ENCODE assay signal across 9 cellular contexts in the genomic region with DNA sequence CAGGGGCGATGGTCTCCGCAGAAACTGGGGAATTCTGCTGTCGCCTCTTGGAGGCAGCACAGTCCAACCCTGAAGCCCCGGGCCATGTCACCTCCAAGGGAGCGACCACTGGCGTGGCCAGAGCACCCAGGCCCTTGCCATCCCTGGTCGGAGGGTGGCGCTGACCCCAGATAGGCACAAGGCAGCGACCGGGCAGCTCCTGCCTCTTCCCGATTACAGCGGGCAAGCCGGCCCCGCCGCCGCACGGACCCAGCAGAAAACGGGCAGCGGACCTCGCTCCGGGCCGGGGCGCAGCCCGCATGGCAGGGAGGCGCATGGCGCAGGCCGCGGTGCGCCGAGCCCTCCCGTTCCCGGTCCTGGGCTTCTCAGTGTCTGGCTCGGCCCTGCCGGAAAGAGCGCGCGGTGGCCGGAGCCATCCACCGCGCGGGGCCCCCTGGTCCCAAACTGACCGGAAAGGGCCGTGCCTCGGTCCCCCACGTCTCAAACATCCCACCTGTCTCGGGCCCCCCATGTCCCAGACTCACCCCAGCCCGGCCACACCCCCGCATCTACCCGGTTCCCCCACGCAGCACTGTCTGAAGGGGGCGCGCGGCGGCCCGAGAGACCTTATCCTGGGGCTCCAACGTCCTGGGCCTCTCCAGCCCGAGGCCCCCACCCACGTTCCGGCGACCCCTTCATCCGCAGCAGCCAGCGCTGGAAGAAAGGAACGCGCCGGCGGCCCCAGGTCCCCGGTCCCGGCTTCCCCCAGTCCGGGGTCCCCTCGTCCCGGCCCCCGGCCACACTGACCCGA. TPM values are rescaled to one million over a fixed set of nuclear protein-coding genes. Genes with fewer than 3 reads are reported as not detected.
DNase-seq lines count a peak whose midpoint lies in the region; ATAC-seq and TF ChIP-seq lines count a peak whose summit lies in the region.
"Had no signal": no experiment of that assay in that cellular context is flagged by ENCODE, and none has a peak within 500 bp of the region (broad histone marks: within the 10 kb centered on the region; RNA-seq: fewer than 3 reads in every experiment).

No MANE protein-coding gene starts in this region.

- H3K9ac ChIP-seq in IMR-90 (ENCODE audit: low read depth, low read length): peak overlapping the region; percentile 9; the same call in 1 of the 2 replicates
- peak overlapping the region; percentile 25 for H3K9ac ChIP-seq in trophoblast cell (ENCODE audit: low read length)
- no peak overlapping the region for H3K9ac ChIP-seq in Karpas-422 (ENCODE audit: low read length)

- H4K12ac ChIP-seq in trophoblast cell (ENCODE audit: low read depth, low read length): no peak overlapping the region

- no peak overlapping the region for H2BK120ac ChIP-seq in IMR-90 (ENCODE audit: low read depth, low read length)
- H2BK120ac ChIP-seq in trophoblast cell (ENCODE audit: insufficient read depth, low read length, poor library complexity): no peak overlapping the region

- H3K36me3 ChIP-seq in IMR-90 (ENCODE audit: control insufficient read depth, insufficient read depth, low read length) (peaks cover 15% of the 10 kb centered on the region; the same call in 1 of the 2 replicates), trophoblast cell (ENCODE audit: control insufficient read depth in 1 of 2, insufficient read depth in 2 of 2, low read length in 2 of 2) (peaks cover 10 to 17% of the 10 kb centered on the region in 2 experiments), Karpas-422 (ENCODE audit: insufficient read depth, low read length) (no peaks in the 10 kb centered on the region)

- H3K9me3 ChIP-seq in IMR-90 (ENCODE audit: control insufficient read depth, insufficient read depth, low read length) (no peaks in the 10 kb centered on the region), trophoblast cell (ENCODE audit: insufficient read depth, low read depth, low read length) (peaks cover 6% of the 10 kb centered on the region), Karpas-422 (ENCODE audit: low read length) (no peaks in the 10 kb centered on the region)

- POLR2A ChIA-PET in IMR-90 (lab: Charles Lee; ENCODE audit: unreplicated experiment): no interaction called here

- DNase-seq in D341Med (ENCODE audit: low spot score) (peak; percentile 80), IMR-90 (no peak), globus pallidus (ENCODE audit: low spot score) (peak; percentile 67), trophoblast cell (peak in 1 of 2 donors; percentile 35), Karpas-422 (no peak)
- no peak for DNase-seq in activated effector memory CD4-positive, alpha-beta T cell treated with anti-CD3 and anti-CD28 coated beads, Interleukin-2, amount 50 U/mL, for 16 hours

- ATAC-seq in IMR-90 (ENCODE audit: low read depth): peak; percentile 59
- no peak for ATAC-seq in HG03439 (IDR thresholded peaks at IDR 0.05; ENCODE audit: unreplicated experiment)

- H4K5ac ChIP-seq in IMR-90 (ENCODE audit: low read depth, low read length): no peak overlapping the region

- WGBS in IMR-90 (ENCODE audit: extremely low coverage in 2 of 2, insufficient read length in 1 of 2), 2 experiments: 1% methylated on average over 28 of the region's 73 CpGs; no CpG with 5 or more reads in 1 of the 2 experiments
- WGBS in trophoblast cell (ENCODE audit: extremely low coverage, insufficient coverage, insufficient read length): no CpG with 5 or more reads among the region's 73 CpGs

- H3K14ac ChIP-seq in IMR-90 (replicated peaks; ENCODE audit: low read depth, low read length) (no peak overlapping the region), trophoblast cell (ENCODE audit: low read length) (peak overlapping the region; percentile 27)

- H3K18ac ChIP-seq in IMR-90 (ENCODE audit: low read depth, low read length): no peak overlapping the region
- H3K18ac ChIP-seq in trophoblast cell (ENCODE audit: low read length): no peak overlapping the region

- H3K9me1 ChIP-seq in IMR-90 (ENCODE audit: insufficient read depth, low read length): no peaks in the 10 kb centered on the region

- BruUV-seq in IMR-90 (replicated peaks; lab: Mats Ljungman, UMichigan): no TSS peak

- no peak overlapping the region for H3K23ac ChIP-seq in IMR-90 (ENCODE audit: low read depth, low read length)
- no peak overlapping the region for H3K23ac ChIP-seq in trophoblast cell (ENCODE audit: low read length)

- CTCF ChIA-PET in IMR-90 (lab: Yijun Ruan, JAX): interaction anchor here (0.6 to 1.0 kb wide), 3 partner anchors 28 to 101 kb away, joined by 3 read pairs; no protein-coding TSS in a partner anchor

- in situ Hi-C loops in IMR-90 (cut with MboI; ENCODE audit: low sequenced_read_pairs): no loop called here

- no peak overlapping the region for H2BK12ac ChIP-seq in trophoblast cell (ENCODE audit: low read length)

- dilution Hi-C loops in IMR-90 (cut with HindIII; ENCODE audit: low sequenced_read_pairs, unreplicated experiment): no loop called here

- TF ChIP-seq POLR2A in IMR-90 (IDR thresholded peaks at IDR 0.05; ENCODE audit: low read depth, low read length): no peak

- H3K56ac ChIP-seq in IMR-90 (ENCODE audit: extremely low read depth, insufficient read depth, low read length): no peak overlapping the region

- H3K4me3 ChIP-seq in IMR-90 (ENCODE audit: insufficient read depth, low read depth, low read length) (peak overlapping the region; percentile 47), WI38 (ENCODE audit: low read depth, low read length) (peak overlapping the region; percentile 50), trophoblast cell (ENCODE audit: low read depth, low read length) (peak overlapping the region; percentile 66), Karpas-422 (ENCODE audit: low read length) (no peak overlapping the region)

- H3K4ac ChIP-seq in IMR-90 (ENCODE audit: low read depth, low read length) (no peak overlapping the region), trophoblast cell (ENCODE audit: low read depth, low read length) (no peak overlapping the region)

- no peaks in the 10 kb centered on the region for H3K9me2 ChIP-seq in Karpas-422 (replicated peaks; ENCODE audit: insufficient read depth, low read length)

- peak; percentile 36 for TF ChIP-seq CTCF in IMR-90 (conservative IDR thresholded peaks at IDR 0.05; ENCODE audit: low read depth, low read length)
- TF ChIP-seq CTCF in WI38 (IDR thresholded peaks at IDR 0.05; ENCODE audit: low read depth, low read length): peak; percentile 8; the same call in 1 of the 2 replicates

- intact Hi-C loops in IMR-90 (cut with micrococcal nuclease): no loop called here

- H4K8ac ChIP-seq in IMR-90 (ENCODE audit: low read depth in 2 of 2, low read length in 2 of 2) (no peak overlapping the region), trophoblast cell (ENCODE audit: low read depth, low read length) (no peak overlapping the region)

- no peak overlapping the region for H2AK5ac ChIP-seq in IMR-90 (ENCODE audit: low read depth, low read length)
- no peak overlapping the region for H2AK5ac ChIP-seq in trophoblast cell (ENCODE audit: low read length)

- no peak overlapping the region for H2BK15ac ChIP-seq in IMR-90 (ENCODE audit: low read depth, low read length)

- peaks cover 7% of the 10 kb centered on the region; the same call in 1 of the 2 replicates for H3K27me3 ChIP-seq in IMR-90 (ENCODE audit: control insufficient read depth, insufficient read depth, low read length)
- H3K27me3 ChIP-seq in trophoblast cell (ENCODE audit: insufficient read depth, low read length): peaks cover 6% of the 10 kb centered on the region
- H3K27me3 ChIP-seq in Karpas-422 (ENCODE audit: low read length): no peaks in the 10 kb centered on the region

- H3K79me2 ChIP-seq in trophoblast cell (ENCODE audit: control insufficient read depth, insufficient read depth, low read length, poor library complexity) (no peaks in the 10 kb centered on the region), Karpas-422 (ENCODE audit: low read length) (no peaks in the 10 kb centered on the region)

- peak; percentile 26; the same call in 1 of the 2 replicates for TF ChIP-seq RAD21 in IMR-90 (IDR thresholded peaks at IDR 0.05; ENCODE audit: low read length)

- H2BK20ac ChIP-seq in IMR-90 (ENCODE audit: low read depth, low read length): no peak overlapping the region

- H3K4me1 ChIP-seq in IMR-90 (ENCODE audit: control insufficient read depth, insufficient read depth, low read length): peaks cover 8% of the 10 kb centered on the region; the same call in 1 of the 2 replicates
- peaks cover 7 to 11% of the 10 kb centered on the region in 2 experiments for H3K4me1 ChIP-seq in trophoblast cell (ENCODE audit: control insufficient read depth in 1 of 2, insufficient read depth in 2 of 2, low read length in 2 of 2)
- no peaks in the 10 kb centered on the region for H3K4me1 ChIP-seq in Karpas-422 (ENCODE audit: low read length)

- H4K20me1 ChIP-seq in IMR-90 (ENCODE audit: insufficient read depth, low read length): peaks cover 19% of the 10 kb centered on the region
- no peaks in the 10 kb centered on the region for H4K20me1 ChIP-seq in Karpas-422 (ENCODE audit: insufficient read depth, low read depth, low read length)

- H2BK5ac ChIP-seq in IMR-90 (ENCODE audit: low read depth, low read length, poor library complexity, severe bottlenecking): no peak overlapping the region
- no peak overlapping the region for H2BK5ac ChIP-seq in trophoblast cell (ENCODE audit: low read depth, low read length, poor library complexity)

- H3K79me1 ChIP-seq in IMR-90 (ENCODE audit: low read depth in 1 of 2, low read length in 2 of 2) (no peaks in the 10 kb centered on the region), trophoblast cell (ENCODE audit: low read length) (peaks cover 2% of the 10 kb centered on the region)

- peak overlapping the region; percentile 89 for H2AFZ ChIP-seq in IMR-90 (replicated peaks; ENCODE audit: low read length, poor library complexity)
- H2AFZ ChIP-seq in trophoblast cell (ENCODE audit: insufficient read depth, low read length, poor library complexity): peak overlapping the region; percentile 2
- H2AFZ ChIP-seq in Karpas-422 (ENCODE audit: low read length): no peak overlapping the region

- H3K27ac ChIP-seq in IMR-90 (ENCODE audit: insufficient read depth, low read length): no peak overlapping the region
- no peak overlapping the region for H3K27ac ChIP-seq in trophoblast cell (ENCODE audit: low read depth, low read length)
- H3K27ac ChIP-seq in Karpas-422 (ENCODE audit: low read length): no peak overlapping the region

- peak overlapping the region; percentile 33 for H2AK9ac ChIP-seq in IMR-90 (replicated peaks; ENCODE audit: low read depth, low read length, poor library complexity)

- H3K4me2 ChIP-seq in IMR-90 (ENCODE audit: low read depth, low read length): peak overlapping the region; percentile 80
- peak overlapping the region; percentile 94 for H3K4me2 ChIP-seq in trophoblast cell (ENCODE audit: low read length)
- H3K4me2 ChIP-seq in Karpas-422 (ENCODE audit: low read depth, low read length, poor library complexity, severe bottlenecking): no peak overlapping the region

- no peak overlapping the region for H4K91ac ChIP-seq in IMR-90 (ENCODE audit: insufficient read depth, low read depth, low read length)
- no peak overlapping the region for H4K91ac ChIP-seq in trophoblast cell (ENCODE audit: low read depth, low read length)

RNA-seq across cellular contexts. Expression of a gene that starts 0.7 kb away (rescaled TPM):
- total RNA-seq in IMR-90 (2012; rRNA removed): 0.56 and 0.90 TPM in 2 replicates
- 4.1 and 4.3 TPM in 2 replicates for polyA plus RNA-seq in IMR-90 (2012; rRNA removed)
- polyA plus RNA-seq in IMR-90 (2012; cell fraction: cytosol; rRNA removed): 2.1 and 8.4 TPM in 2 replicates
- polyA plus RNA-seq in IMR-90 (2012; cell fraction: nucleus; rRNA removed; ENCODE audit: low replicate concordance): 2.4 and 8.1 TPM in 2 replicates
- polyA plus RNA-seq in trophoblast cell (2013): 3.3 and 3.9 TPM in 2 replicates
- not detected in 2 replicates for total RNA-seq in Karpas-422 (2014; rRNA removed; shearing (Covaris generic); ENCODE audit: low replicate concordance)
- total RNA-seq: subcutaneous adipose tissue had no signal

RNA-seq across cellular contexts. Expression of a gene that starts 24.0 kb away (rescaled TPM):
- total RNA-seq in IMR-90 (2012; rRNA removed): 310 and 347 TPM in 2 replicates
- 461 and 500 TPM in 2 replicates for polyA plus RNA-seq in IMR-90 (2012; rRNA removed)
- 350 and 779 TPM in 2 replicates for polyA plus RNA-seq in IMR-90 (2012; cell fraction: cytosol; rRNA removed)
- polyA plus RNA-seq in IMR-90 (2012; cell fraction: nucleus; rRNA removed; ENCODE audit: low replicate concordance): 196 and 505 TPM in 2 replicates
- polyA plus RNA-seq in trophoblast cell (2013): 314 and 349 TPM in 2 replicates
- 145 and 153 TPM in 2 replicates for total RNA-seq in Karpas-422 (2014; rRNA removed; shearing (Covaris generic); ENCODE audit: low replicate concordance)

RNA-seq across cellular contexts. Expression of a gene that starts 24.3 kb away (rescaled TPM):
- total RNA-seq in IMR-90 (2012; rRNA removed): 50.9 and 55.8 TPM in 2 replicates
- 52.1 and 61.9 TPM in 2 replicates for polyA plus RNA-seq in IMR-90 (2012; rRNA removed)
- 52.5 and 65.2 TPM in 2 replicates for polyA plus RNA-seq in IMR-90 (2012; cell fraction: cytosol; rRNA removed)
- polyA plus RNA-seq in IMR-90 (2012; cell fraction: nucleus; rRNA removed; ENCODE audit: low replicate concordance): 50.7 and 114 TPM in 2 replicates
- polyA plus RNA-seq in trophoblast cell (2013): 21.8 TPM in 2 replicates
- 49.3 and 74.5 TPM in 2 replicates for total RNA-seq in Karpas-422 (2014; rRNA removed; shearing (Covaris generic); ENCODE audit: low replicate concordance)

RNA-seq across cellular contexts. Expression of a gene that starts 45.8 kb away (rescaled TPM):
- total RNA-seq in IMR-90 (2012; rRNA removed): 50.8 and 53.4 TPM in 2 replicates
- 77.0 and 84.5 TPM in 2 replicates for polyA plus RNA-seq in IMR-90 (2012; rRNA removed)
- 102 and 137 TPM in 2 replicates for polyA plus RNA-seq in IMR-90 (2012; cell fraction: cytosol; rRNA removed)
- 80.0 and 184 TPM in 2 replicates for polyA plus RNA-seq in IMR-90 (2012; cell fraction: nucleus; rRNA removed; ENCODE audit: low replicate concordance)
- 29.5 and 31.8 TPM in 2 replicates for polyA plus RNA-seq in trophoblast cell (2013)
- 0.90 TPM in 1 of 2 replicates, not detected in the other for total RNA-seq in Karpas-422 (2014; rRNA removed; shearing (Covaris generic); ENCODE audit: low replicate concordance)

Comparison
In these comparisons a context has a peak if more than half of its experiments do, and no peak if none do; other contexts are left out.
1. DNase-seq: peak in D341Med (single experiment) and globus pallidus (single experiment); none in IMR-90 (single experiment), activated effector memory CD4-positive, alpha-beta T cell treated with anti-CD3 and anti-CD28 coated beads, Interleukin-2, amount 50 U/mL, for 16 hours (single experiment) and Karpas-422 (single experiment).